Comparison of ENCODE assay signal across 8 cellular contexts in the genomic region with DNA sequence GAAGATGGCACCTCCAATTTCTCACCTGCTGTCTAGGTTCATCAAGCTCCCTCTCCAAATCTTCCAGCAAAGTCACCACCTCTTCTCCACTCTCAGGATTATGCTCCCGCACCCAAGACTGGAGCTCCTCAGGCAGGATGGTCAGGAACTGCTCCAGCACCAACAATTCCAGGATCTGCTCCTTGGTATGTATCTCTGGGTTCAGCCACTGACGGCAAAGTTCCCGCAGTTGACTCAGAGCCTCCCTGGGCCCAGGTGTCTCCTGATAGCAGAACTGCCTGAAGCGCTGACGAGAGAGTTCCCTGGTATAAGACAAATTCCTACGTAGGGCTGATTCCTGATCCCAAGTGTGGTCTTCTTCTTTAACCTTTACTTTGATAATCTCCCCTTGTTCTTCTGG.
DNase-seq lines count a peak whose midpoint lies in the region; ATAC-seq and TF ChIP-seq lines count a peak whose summit lies in the region.

No MANE protein-coding gene starts in this region.

- peaks cover 0 to 1% of the 10 kb centered on the region in 2 donors for H3K9me3 Mint-ChIP-seq in activated T-cell treated with anti-CD3 and anti-CD28 coated beads, Interleukin-2, amount 50 U/mL, for 72 hours

- no peaks in the 10 kb centered on the region for H3K4me1 ChIP-seq in ascending aorta
- H3K4me1 ChIP-seq in liver (ENCODE audit: control insufficient read depth in 4 of 4, insufficient read depth in 4 of 4, low read length in 3 of 4): peaks cover 5 to 24% (median 10%) of the 10 kb centered on the region in 4 donors
- peaks cover 0 to 16% (median 10%) of the 10 kb centered on the region in 4 donors for H3K4me1 ChIP-seq in tibial artery

- no peak for TF ChIP-seq RAD21 in liver (IDR thresholded peaks at IDR 0.05)

- H3K9me3 ChIP-seq in ascending aorta (no peaks in the 10 kb centered on the region), liver (ENCODE audit: control insufficient read depth in 4 of 4, low read length in 3 of 4) (peaks cover 0 to 6% (median 2%) of the 10 kb centered on the region in 4 donors), tibial artery (no peaks in the 10 kb centered on the region)

- DNase-seq in activated T-cell treated with anti-CD3 and anti-CD28 coated beads, Interleukin-2, amount 50 U/mL, for 72 hours: no peak
- no peak for DNase-seq in activated T-cell treated with anti-CD3 and anti-CD28 coated beads for 4 hours
- DNase-seq in ascending aorta (ENCODE audit: low spot score in 2 of 2): no peak
- no peak for DNase-seq in tibial artery
- no peak for DNase-seq in NCI-H2029 (lab: John Stamatoyannopoulos, UW)
- no peak for DNase-seq in ecto neural progenitor cell (ENCODE audit: low spot score)

- no peaks in the 10 kb centered on the region for H3K36me3 ChIP-seq in ascending aorta
- H3K36me3 ChIP-seq in liver (ENCODE audit: control insufficient read depth in 4 of 4, insufficient read depth in 3 of 4, low read depth in 1 of 4, low read length in 3 of 4): no peaks in the 10 kb centered on the region
- H3K36me3 ChIP-seq in tibial artery: no peaks in the 10 kb centered on the region

- H3K9ac ChIP-seq in liver (ENCODE audit: low read depth in 1 of 2, low read length in 2 of 2): peak overlapping the region in 1 of 2 donors; percentile 25

- TF ChIP-seq CTCF in ascending aorta (IDR thresholded peaks at IDR 0.05) (no peak), liver (IDR thresholded peaks at IDR 0.05; ENCODE audit: low read depth, low read length, missing input control) (no peak), tibial artery (IDR thresholded peaks at IDR 0.05) (no peak)

- H3K4me1 Mint-ChIP-seq in activated T-cell treated with anti-CD3 and anti-CD28 coated beads, Interleukin-2, amount 50 U/mL, for 72 hours (ENCODE audit: low read depth): peaks cover 38% of the 10 kb centered on the region

- H3K4me3 ChIP-seq in ascending aorta (peak overlapping the region; percentile 48 to 63), liver (ENCODE audit: low read depth in 1 of 3, low read length in 3 of 3) (peak overlapping the region; percentile 63 to 94 (median 90)), tibial artery (peak overlapping the region; percentile 53 to 63)

- peaks cover 58% of the 10 kb centered on the region for H3K27me3 Mint-ChIP-seq in activated T-cell treated with anti-CD3 and anti-CD28 coated beads, Interleukin-2, amount 50 U/mL, for 72 hours (ENCODE audit: low read depth)

- intact Hi-C loops in ascending aorta (cut with DNase I) (no loop called here), tibial artery (cut with DNase I; ENCODE audit: low total_unique reads) (no loop called here)

- 60% methylated on average over 6 of the region's 6 CpGs for WGBS in liver

- no peak overlapping the region for H3K27ac Mint-ChIP-seq in activated T-cell treated with anti-CD3 and anti-CD28 coated beads, Interleukin-2, amount 50 U/mL, for 72 hours

- H3K27ac ChIP-seq in ascending aorta: no peak overlapping the region
- H3K27ac ChIP-seq in liver (ENCODE audit: low read depth in 1 of 2, low read length in 2 of 2): no peak overlapping the region
- H3K27ac ChIP-seq in tibial artery: no peak overlapping the region

- H3K27me3 ChIP-seq in ascending aorta: no peaks in the 10 kb centered on the region
- peaks cover 0 to 6% (median 2%) of the 10 kb centered on the region in 4 donors for H3K27me3 ChIP-seq in liver (ENCODE audit: control insufficient read depth in 4 of 4, insufficient read depth in 4 of 4, low read length in 3 of 4)
- peaks cover 0 to 14% of the 10 kb centered on the region in 2 donors for H3K27me3 ChIP-seq in tibial artery

- H3K36me3 Mint-ChIP-seq in activated T-cell treated with anti-CD3 and anti-CD28 coated beads, Interleukin-2, amount 50 U/mL, for 72 hours (ENCODE audit: insufficient read depth in 2 of 2): peaks cover 1 to 2% of the 10 kb centered on the region in 2 donors

- H3K4me3 Mint-ChIP-seq in activated T-cell treated with anti-CD3 and anti-CD28 coated beads, Interleukin-2, amount 50 U/mL, for 72 hours: peak overlapping the region; percentile 89 to 92

- ATAC-seq in activated T-cell treated with anti-CD3 and anti-CD28 coated beads, Interleukin-2, amount 50 U/mL, for 72 hours (replicated peaks in 1 of 2): no peak
- ATAC-seq in HG03175 (IDR thresholded peaks at IDR 0.05; ENCODE audit: unreplicated experiment): no peak

TF ChIP-seq in liver, 16 proteins besides CTCF, POLR2A, EP300 and RAD21:
- no peak for TF ChIP-seq JUND (IDR thresholded peaks at IDR 0.05)
- TF ChIP-seq NR2F2 (IDR thresholded peaks at IDR 0.05): no peak
- no peak for TF ChIP-seq FOXA2 (IDR thresholded peaks at IDR 0.05)
- TF ChIP-seq HNF4G (IDR thresholded peaks at IDR 0.05): no peak
- TF ChIP-seq REST (IDR thresholded peaks at IDR 0.05): no peak
- no peak for TF ChIP-seq YY1 (IDR thresholded peaks at IDR 0.05)
